ENCODE assay signal across 1 cellular context in genomic region chr20:23081263-23081811, GRCh38.
TF ChIP-seq lines count a peak whose summit lies in the region.

No MANE protein-coding gene starts in this region.

TF ChIP-seq in K562, 482 proteins besides CTCF, POLR2A, EP300 and RAD21:
- TF ChIP-seq MAZ (CRISPR knock-in tag; conservative IDR thresholded peaks at IDR 0.05 in 1 of 2, IDR thresholded peaks at IDR 0.05 in 1 of 2) (no peak), VEZF1 (CRISPR knock-in tag; IDR thresholded peaks at IDR 0.05) (peak; percentile 40; the same call in 1 of the 2 replicates), SPI1 (IDR thresholded peaks at IDR 0.05; ENCODE audit: borderline replicate concordance, low read depth, low read length) (peak; percentile 76; the same call in 1 of the 2 replicates), YBX1 (IDR thresholded peaks at IDR 0.05) (no peak)
TF ChIP-seq in K562: peak in this region for 2.
